In genomic region chr9:77449177-77450092, GRCh38 we compare ENCODE assay signal across 13 cellular contexts.
A peak's percentile ranks its signal among the peaks of the same experiment; 100 is the strongest.
DNase-seq lines count a peak whose midpoint lies in the region; ATAC-seq, FAIRE-seq and TF ChIP-seq lines count a peak whose summit lies in the region.
"Had no signal": no experiment of that assay in that cellular context is flagged by ENCODE, and none has a peak within 500 bp of the region (broad histone marks: within the 10 kb centered on the region; RNA-seq: fewer than 3 reads in every experiment).

No MANE protein-coding gene starts in this region.

- no peaks in the 10 kb centered on the region for H3K36me3 ChIP-seq in smooth muscle cell (ENCODE audit: low read depth)

- peaks cover 9% of the 10 kb centered on the region for H3K9me3 Mint-ChIP-seq in activated naive CD8-positive, alpha-beta T cell treated with anti-CD3 and anti-CD28 coated beads, Interleukin-2, amount 50 U/mL, for 24 hours
- H3K9me3 Mint-ChIP-seq: activated naive CD4-positive, alpha-beta T cell treated with anti-CD3 and anti-CD28 coated beads, Interleukin-2, amount 10 ng/mL, durations not matched to agents 7 days and 5 days had no signal

- 46% methylated on average over 12 of the region's 12 CpGs for WGBS in smooth muscle cell (ENCODE audit: low lambda C conversion rate)

- no peak overlapping the region for H3K27ac Mint-ChIP-seq in activated naive CD8-positive, alpha-beta T cell treated with anti-CD3 and anti-CD28 coated beads, Interleukin-2, amount 50 U/mL, for 24 hours
- H3K27ac Mint-ChIP-seq: activated naive CD4-positive, alpha-beta T cell treated with anti-CD3 and anti-CD28 coated beads, Interleukin-2, amount 10 ng/mL, durations not matched to agents 7 days and 5 days; GM23338 had no signal

- peak; percentile 60 for DNase-seq in SIG-M5 treated with dmso at 0.1 percent for 504 hours (lab: John Stamatoyannopoulos, UW; ENCODE audit: unreplicated experiment)
- DNase-seq in SIG-M5 (lab: John Stamatoyannopoulos, UW): no peak
- DNase-seq in RCC 7860 (ENCODE audit: low spot score): peak; percentile 41
- DNase-seq in fibroblast of pulmonary artery (ENCODE audit: low read depth): peak; percentile 95
- DNase-seq in smooth muscle cell (lab: John Stamatoyannopoulos, UW; ENCODE audit: unreplicated experiment): no peak
- no peak for DNase-seq in DMS114 treated with DMSO at 0.1 percent for 48 hours (lab: John Stamatoyannopoulos, UW; ENCODE audit: unreplicated experiment)
- DNase-seq in activated naive CD8-positive, alpha-beta T cell treated with anti-CD3 and anti-CD28 coated beads, Interleukin-2, amount 50 U/mL, for 24 hours: no peak
- DNase-seq: activated naive CD4-positive, alpha-beta T cell treated with anti-CD3 and anti-CD28 coated beads, Interleukin-2, amount 10 ng/mL, durations not matched to agents 7 days and 5 days; GF-D8; NCI-H510A; occipital lobe had no signal

- H4K20me1 ChIP-seq in smooth muscle cell (ENCODE audit: low read depth): no peaks in the 10 kb centered on the region

- no peaks in the 10 kb centered on the region for H3K9me3 ChIP-seq in smooth muscle cell (replicated peaks; ENCODE audit: low read depth)

- H3K79me2 ChIP-seq in smooth muscle cell (ENCODE audit: low read depth): no peaks in the 10 kb centered on the region

- H3K4me1 Mint-ChIP-seq in activated naive CD8-positive, alpha-beta T cell treated with anti-CD3 and anti-CD28 coated beads, Interleukin-2, amount 50 U/mL, for 24 hours: peaks cover 8% of the 10 kb centered on the region
- H3K4me1 Mint-ChIP-seq: GM23338 had no signal

- no peaks in the 10 kb centered on the region for H3K4me1 ChIP-seq in smooth muscle cell (ENCODE audit: low read depth)

- peak overlapping the region; percentile 55 for H3K4me2 ChIP-seq in smooth muscle cell
- H3K4me2 ChIP-seq: GM23338 had no signal

- peak overlapping the region; percentile 16 for H2AFZ ChIP-seq in smooth muscle cell (ENCODE audit: low read depth)
- H2AFZ ChIP-seq: GM23338 had no signal

- TF ChIP-seq POLR2A in GM18505 (IDR thresholded peaks at IDR 0.05; ENCODE audit: borderline replicate concordance, extremely low read depth, insufficient read depth, insufficient read length): no peak

- no peaks in the 10 kb centered on the region for H3K27me3 Mint-ChIP-seq in activated naive CD8-positive, alpha-beta T cell treated with anti-CD3 and anti-CD28 coated beads, Interleukin-2, amount 50 U/mL, for 24 hours
- H3K27me3 Mint-ChIP-seq: activated naive CD4-positive, alpha-beta T cell treated with anti-CD3 and anti-CD28 coated beads, Interleukin-2, amount 10 ng/mL, durations not matched to agents 7 days and 5 days had no signal

- peak overlapping the region; percentile 94 for H3K27ac ChIP-seq in smooth muscle cell (ENCODE audit: low read depth)

- peaks cover 2% of the 10 kb centered on the region for H3F3A ChIP-seq in smooth muscle cell (ENCODE audit: low read depth)

- H3K27me3 ChIP-seq in smooth muscle cell (ENCODE audit: low read depth): no peaks in the 10 kb centered on the region

- no peak for ATAC-seq in activated naive CD8-positive, alpha-beta T cell treated with anti-CD3 and anti-CD28 coated beads, Interleukin-2, amount 50 U/mL, for 24 hours
- no peak for ATAC-seq in GM18505 (IDR thresholded peaks at IDR 0.05; ENCODE audit: unreplicated experiment)
- ATAC-seq: GM23338 had no signal

- no peak for FAIRE-seq in RCC 7860 (lab: Jason Lieb, UNC)

- TF ChIP-seq CTCF in fibroblast of pulmonary artery (IDR thresholded peaks at IDR 0.05; ENCODE audit: low read length, missing control alignments): peak; percentile 11
- no peak for TF ChIP-seq CTCF in smooth muscle cell (IDR thresholded peaks at IDR 0.05; ENCODE audit: borderline replicate concordance, insufficient read depth, poor library complexity, severe bottlenecking)

- no peak overlapping the region for H3K4me3 Mint-ChIP-seq in activated naive CD8-positive, alpha-beta T cell treated with anti-CD3 and anti-CD28 coated beads, Interleukin-2, amount 50 U/mL, for 24 hours
- H3K4me3 Mint-ChIP-seq: activated naive CD4-positive, alpha-beta T cell treated with anti-CD3 and anti-CD28 coated beads, Interleukin-2, amount 10 ng/mL, durations not matched to agents 7 days and 5 days; GM23338 had no signal

- no peaks in the 10 kb centered on the region for H3K36me3 Mint-ChIP-seq in activated naive CD8-positive, alpha-beta T cell treated with anti-CD3 and anti-CD28 coated beads, Interleukin-2, amount 50 U/mL, for 24 hours (ENCODE audit: low read depth)
- H3K36me3 Mint-ChIP-seq: activated naive CD4-positive, alpha-beta T cell treated with anti-CD3 and anti-CD28 coated beads, Interleukin-2, amount 10 ng/mL, durations not matched to agents 7 days and 5 days had no signal

- H3K4me3 ChIP-seq in fibroblast of pulmonary artery (replicated peaks; ENCODE audit: low read depth, low read length): no peak overlapping the region
- no peak overlapping the region for H3K4me3 ChIP-seq in smooth muscle cell
- H3K4me3 ChIP-seq: GM23338 had no signal

- H3K9ac ChIP-seq in smooth muscle cell (ENCODE audit: low read depth): peak overlapping the region; percentile 69

Comparison
In these comparisons a context has a peak if more than half of its experiments do, and no peak if none do; other contexts are left out.
1. DNase-seq: peak in SIG-M5 treated with dmso at 0.1 percent for 504 hours (single experiment), RCC 7860 (single experiment) and fibroblast of pulmonary artery (single experiment); none in SIG-M5 (single experiment), smooth muscle cell (single experiment), DMS114 treated with DMSO at 0.1 percent for 48 hours (single experiment) and activated naive CD8-positive, alpha-beta T cell treated with anti-CD3 and anti-CD28 coated beads, Interleukin-2, amount 50 U/mL, for 24 hours (single experiment).